In the genomic region with DNA sequence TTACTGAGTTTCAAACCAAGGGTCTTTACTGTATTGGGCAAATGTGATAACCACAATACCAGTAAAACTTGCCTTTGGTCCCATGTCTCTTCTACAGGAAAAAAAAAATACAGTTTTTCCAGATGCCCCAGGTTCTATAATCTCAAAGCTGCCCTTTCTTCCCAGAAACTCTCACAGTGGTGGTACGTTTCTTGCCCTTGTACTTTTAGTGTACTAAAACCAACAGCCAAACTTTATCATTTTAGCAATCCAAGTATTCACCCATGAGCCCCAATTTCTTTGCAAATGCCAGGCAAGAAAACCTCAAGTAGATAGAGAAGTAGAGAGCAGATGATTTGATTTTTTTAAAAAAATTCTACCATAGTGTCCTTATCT, we compare ENCODE assay signal across 8 cellular contexts.
A peak's percentile ranks its signal among the peaks of the same experiment; 100 is the strongest.
DNase-seq lines count a peak whose midpoint lies in the region; ATAC-seq, FAIRE-seq and TF ChIP-seq lines count a peak whose summit lies in the region.

No MANE protein-coding gene starts in this region.

- H3K36me3 ChIP-seq in HEK293 (ENCODE audit: control insufficient read depth in 2 of 2, insufficient read depth in 1 of 2, low read length in 2 of 2) (no peaks in the 10 kb centered on the region), adipocyte (ENCODE audit: control insufficient read depth, insufficient read depth, low read length, severe bottlenecking) (no peaks in the 10 kb centered on the region), mesendoderm (ENCODE audit: control insufficient read depth, insufficient read depth, low read length) (no peaks in the 10 kb centered on the region)

- peak overlapping the region; percentile 51 for H3K56ac ChIP-seq in mesendoderm (ENCODE audit: low read length)

- no peak for DNase-seq in AG04449 (ENCODE audit: low read depth, low spot score)
- no peak for DNase-seq in adipocyte (ENCODE audit: low read depth)
- no peak for DNase-seq in mesendoderm
- DNase-seq in SIG-M5 (lab: John Stamatoyannopoulos, UW): no peak
- DNase-seq in stimulated activated CD4-positive, alpha-beta T cell treated with anti-CD3 and anti-CD28 coated beads, Interleukin-15, amount 100 ng/mL, for 24 hours: no peak
- DNase-seq in GM12892 (ENCODE audit: insufficient read length): no peak

- FAIRE-seq in GM12892 (lab: Jason Lieb, UNC): no peak

- H2BK5ac ChIP-seq in mesendoderm (ENCODE audit: low read length): no peak overlapping the region

- TF ChIP-seq POLR2A in GM12892 (IDR thresholded peaks at IDR 0.05; ENCODE audit: low read depth, low read length): no peak

- ATAC-seq in HG02870 (IDR thresholded peaks at IDR 0.05; ENCODE audit: unreplicated experiment): no peak

- no CpG with 5 or more reads among the region's 1 CpG for WGBS in mesendoderm (ENCODE audit: extremely low coverage, insufficient coverage, low lambda C conversion rate)

- H2BK120ac ChIP-seq in mesendoderm (ENCODE audit: low read depth, low read length): no peak overlapping the region

- H3K4me1 ChIP-seq in HEK293 (ENCODE audit: control insufficient read depth, insufficient read depth, low read length) (no peaks in the 10 kb centered on the region), adipocyte (ENCODE audit: control insufficient read depth, insufficient read depth, low read length) (no peaks in the 10 kb centered on the region), mesendoderm (ENCODE audit: control insufficient read depth, low read depth, low read length) (no peaks in the 10 kb centered on the region)

- H3K4ac ChIP-seq in mesendoderm (ENCODE audit: low read depth, low read length): no peak overlapping the region

- H3K27ac ChIP-seq in HEK293 (ENCODE audit: extremely low read depth, low read depth, low read length) (no peak overlapping the region), mesendoderm (ENCODE audit: low read depth, low read length) (no peak overlapping the region)

- H3K4me2 ChIP-seq in mesendoderm (ENCODE audit: low read length): no peak overlapping the region

- no peaks in the 10 kb centered on the region for H3K79me1 ChIP-seq in mesendoderm (ENCODE audit: low read length)

- no peak overlapping the region for H2BK15ac ChIP-seq in mesendoderm (replicated peaks; ENCODE audit: low read depth)

- no peaks in the 10 kb centered on the region for H3K79me2 ChIP-seq in mesendoderm (ENCODE audit: control insufficient read depth, insufficient read depth, low read length)

- POLR2A ChIA-PET in AG04449 (lab: Yijun Ruan, JAX): interaction anchor here (0.7 to 1.0 kb wide), 2 partner anchors 53 to 577 kb away, joined by 3 to 5 read pairs; a partner anchor contains a TSS
- POLR2A ChIA-PET in HEK293 (lab: Yijun Ruan, JAX): interaction anchor here (1.0 to 2.6 kb wide), 11 partner anchors 11 to 622 kb away, joined by 3 to 22 read pairs (median 4); a partner anchor contains a TSS

- H3K27me3 ChIP-seq in adipocyte (replicated peaks; ENCODE audit: control insufficient read depth, insufficient read depth, low read length) (peaks cover 20% of the 10 kb centered on the region), mesendoderm (ENCODE audit: insufficient read depth, low read length, poor library complexity) (peaks cover 3% of the 10 kb centered on the region)

- CTCF ChIA-PET in AG04449 (lab: Yijun Ruan, JAX) (interaction anchor here (0.8 to 6.3 kb wide), 11 partner anchors 10 to 1432 kb away, joined by 3 to 78 read pairs (median 3); no protein-coding TSS in a partner anchor), HEK293 (lab: Yijun Ruan, JAX) (interaction anchor here (0.6 to 6.4 kb wide), 12 partner anchors 17 to 542 kb away, joined by 3 to 62 read pairs (median 4); a partner anchor contains a TSS)

- H3K9me3 ChIP-seq in HEK293 (ENCODE audit: control insufficient read depth, insufficient read depth, low read depth, low read length) (no peaks in the 10 kb centered on the region), adipocyte (ENCODE audit: control insufficient read depth, low read length) (no peaks in the 10 kb centered on the region)

- H2AK5ac ChIP-seq in mesendoderm (ENCODE audit: low read length): no peak overlapping the region

- H3K23ac ChIP-seq in mesendoderm (ENCODE audit: low read length): no peak overlapping the region

- H4K8ac ChIP-seq in mesendoderm (ENCODE audit: low read depth, low read length): no peak overlapping the region

- H4K5ac ChIP-seq in mesendoderm (ENCODE audit: low read length): no peak overlapping the region

- H3K18ac ChIP-seq in mesendoderm (ENCODE audit: low read length): no peak overlapping the region

- peak overlapping the region; percentile 56 for H3K4me3 ChIP-seq in AG04449 (ENCODE audit: low read depth, low read length)
- peak overlapping the region; percentile 54 for H3K4me3 ChIP-seq in HEK293 (ENCODE audit: low read depth, low read length)
- peak overlapping the region; percentile 100 for H3K4me3 ChIP-seq in adipocyte (ENCODE audit: low read length)
- no peak overlapping the region for H3K4me3 ChIP-seq in mesendoderm (ENCODE audit: low read length)

- no peak for TF ChIP-seq CTCF in AG04449 (IDR thresholded peaks at IDR 0.05; ENCODE audit: insufficient read depth, low read length, missing control alignments)
- no peak for TF ChIP-seq CTCF in HEK293 (tag by site-specific recombination; IDR thresholded peaks at IDR 0.05)

- peak overlapping the region; percentile 56 for H3K9ac ChIP-seq in adipocyte (ENCODE audit: low read length)
- peak overlapping the region; percentile 15 for H3K9ac ChIP-seq in mesendoderm (ENCODE audit: low read length)

TF ChIP-seq in HEK293, 187 proteins besides CTCF, POLR2A, EP300 and RAD21 (continues in another document):
- no peak for TF ChIP-seq SETDB1 (IDR thresholded peaks at IDR 0.05; ENCODE audit: insufficient read length, low read length)
- TF ChIP-seq, protein P1, sequence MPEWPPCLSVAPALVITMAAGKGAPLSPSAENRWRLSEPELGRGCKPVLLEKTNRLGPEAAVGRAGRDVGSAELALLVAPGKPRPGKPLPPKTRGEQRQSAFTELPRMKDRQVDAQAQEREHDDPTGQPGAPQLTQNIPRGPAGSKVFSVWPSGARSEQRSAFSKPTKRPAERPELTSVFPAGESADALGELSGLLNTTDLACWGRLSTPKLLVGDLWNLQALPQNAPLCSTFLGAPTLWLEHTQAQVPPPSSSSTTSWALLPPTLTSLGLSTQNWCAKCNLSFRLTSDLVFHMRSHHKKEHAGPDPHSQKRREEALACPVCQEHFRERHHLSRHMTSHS (tag by site-specific recombination; IDR thresholded peaks at IDR 0.05): no peak
- TF ChIP-seq ZNF777 (tag by site-specific recombination; IDR thresholded peaks at IDR 0.05; ENCODE audit: borderline replicate concordance): no peak
- no peak for TF ChIP-seq ZNF596 (tag by site-specific recombination; IDR thresholded peaks at IDR 0.05)
- TF ChIP-seq, protein P2, sequence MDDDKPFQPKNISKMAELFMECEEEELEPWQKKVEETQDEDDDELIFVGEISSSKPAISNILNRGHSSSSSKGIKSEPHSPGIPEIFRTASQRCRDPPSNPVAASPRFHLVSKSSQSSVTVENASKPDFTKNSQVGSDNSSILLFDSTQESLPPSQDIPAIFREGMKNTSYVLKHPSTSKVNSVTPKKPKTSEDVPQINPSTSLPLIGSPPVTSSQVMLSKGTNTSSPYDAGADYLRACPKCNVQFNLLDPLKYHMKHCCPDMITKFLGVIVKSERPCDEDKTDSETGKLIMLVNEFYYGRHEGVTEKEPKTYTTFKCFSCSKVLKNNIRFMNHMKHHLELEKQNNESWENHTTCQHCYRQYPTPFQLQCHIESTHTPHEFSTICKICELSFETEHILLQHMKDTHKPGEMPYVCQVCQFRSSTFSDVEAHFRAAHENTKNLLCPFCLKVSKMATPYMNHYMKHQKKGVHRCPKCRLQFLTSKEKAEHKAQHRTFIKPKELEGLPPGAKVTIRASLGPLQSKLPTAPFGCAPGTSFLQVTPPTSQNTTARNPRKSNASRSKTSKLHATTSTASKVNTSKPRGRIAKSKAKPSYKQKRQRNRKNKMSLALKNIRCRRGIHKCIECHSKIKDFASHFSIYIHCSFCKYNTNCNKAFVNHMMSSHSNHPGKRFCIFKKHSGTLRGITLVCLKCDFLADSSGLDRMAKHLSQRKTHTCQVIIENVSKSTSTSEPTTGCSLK (tag by site-specific recombination; IDR thresholded peaks at IDR 0.05): no peak
- TF ChIP-seq ZNF335 (tag by site-specific recombination; conservative IDR thresholded peaks at IDR 0.05): peak; percentile 32; the same call in 1 of the 2 replicates
- TF ChIP-seq GLI2 (tag by site-specific recombination; IDR thresholded peaks at IDR 0.05; ENCODE audit: borderline replicate concordance, low read depth): no peak
- no peak for TF ChIP-seq ZNF626 (tag by site-specific recombination; IDR thresholded peaks at IDR 0.05)
- TF ChIP-seq ZNF544 (tag by site-specific recombination; IDR thresholded peaks at IDR 0.05): no peak
- TF ChIP-seq, protein P3, sequence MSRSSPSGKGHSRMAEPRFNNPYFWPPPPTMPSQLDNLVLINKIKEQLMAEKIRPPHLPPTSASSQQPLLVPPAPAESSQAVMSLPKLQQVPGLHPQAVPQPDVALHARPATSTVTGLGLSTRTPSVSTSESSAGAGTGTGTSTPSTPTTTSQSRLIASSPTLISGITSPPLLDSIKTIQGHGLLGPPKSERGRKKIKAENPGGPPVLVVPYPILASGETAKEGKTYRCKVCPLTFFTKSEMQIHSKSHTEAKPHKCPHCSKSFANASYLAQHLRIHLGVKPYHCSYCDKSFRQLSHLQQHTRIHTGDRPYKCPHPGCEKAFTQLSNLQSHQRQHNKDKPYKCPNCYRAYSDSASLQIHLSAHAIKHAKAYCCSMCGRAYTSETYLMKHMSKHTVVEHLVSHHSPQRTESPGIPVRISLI (tag by site-specific recombination; IDR thresholded peaks at IDR 0.05): peak; percentile 61; the same call in 1 of the 2 replicates
